ENCODE assay signal across 22 cellular contexts in genomic region chr2:119671011-119671410, GRCh38. TPM values are rescaled to one million over a fixed set of nuclear protein-coding genes. Genes with fewer than 3 reads are reported as not detected.
DNase-seq lines count a peak whose midpoint lies in the region; ATAC-seq, FAIRE-seq and TF ChIP-seq lines count a peak whose summit lies in the region.
"Had no signal": no experiment of that assay in that cellular context is flagged by ENCODE, and none has a peak within 500 bp of the region (broad histone marks: within the 10 kb centered on the region; RNA-seq: fewer than 3 reads in every experiment).

No MANE protein-coding gene starts in this region.

- H3K9me3 ChIP-seq in H1 (ENCODE audit: insufficient read depth in 2 of 2, low read depth in 1 of 2, low read length in 1 of 2) (no peaks in the 10 kb centered on the region), aorta (ENCODE audit: control insufficient read depth, low read length) (no peaks in the 10 kb centered on the region), SJCRH30 (replicated peaks) (peaks cover 2% of the 10 kb centered on the region; the same call in 1 of the 2 replicates)
- H3K9me3 ChIP-seq: BE2C, HAP-1 had no signal

- H3K79me1 ChIP-seq in H1 (ENCODE audit: low read depth, low read length): no peaks in the 10 kb centered on the region

- H3K36me3 Mint-ChIP-seq in osteocyte (ENCODE audit: unreplicated experiment): no peaks in the 10 kb centered on the region
- H3K36me3 Mint-ChIP-seq: CD4-positive, CD25-positive, alpha-beta regulatory T cell; CD8-positive, alpha-beta memory T cell had no signal

- no peak overlapping the region; a peak in 1 of 7 replicates for H3K9ac ChIP-seq in H1 (replicated peaks in 1 of 4; ENCODE audit: extremely low read depth in 1 of 4, low read depth in 3 of 4, low read length in 3 of 4)

- WGBS in H1 (ENCODE audit: extremely low coverage in 1 of 2, insufficient coverage in 1 of 2, insufficient read length in 1 of 2, insufficient replicate concordance in 2 of 2, low coverage in 1 of 2, low lambda C conversion rate in 2 of 2, missing lambda C conversion rate in 1 of 2), 2 experiments: 88% methylated on average over 2 of the region's 2 CpGs; no CpG with 5 or more reads in 1 of the 2 experiments
- WGBS in aorta, 2 donors: 65 to 78% methylated on average over 2 of the region's 2 CpGs

- peak overlapping the region; percentile 49 for H2BK20ac ChIP-seq in H1 (ENCODE audit: low read length)

- peak overlapping the region; percentile 1 for H4K91ac ChIP-seq in H1 (replicated peaks; ENCODE audit: insufficient read length, low read length)

- H3K4me3 ChIP-seq in H1 (ENCODE audit: extremely low read depth in 1 of 4, insufficient read depth in 2 of 4, low read depth in 3 of 4, low read length in 4 of 4) (no peak overlapping the region), aorta (ENCODE audit: low read length in 2 of 2) (no peak overlapping the region), SJCRH30 (no peak overlapping the region)
- H3K4me3 ChIP-seq: GM12878, HAP-1 had no signal

- H3K18ac ChIP-seq in H1 (ENCODE audit: extremely low read depth, low read length): no peak overlapping the region

- no peak overlapping the region for H2AK5ac ChIP-seq in H1 (ENCODE audit: low read depth, low read length)

- no peaks in the 10 kb centered on the region for H3K36me3 ChIP-seq in H1 (ENCODE audit: control insufficient read depth in 2 of 4, insufficient read depth in 4 of 4, low read length in 3 of 4)
- H3K36me3 ChIP-seq in aorta (ENCODE audit: control insufficient read depth in 1 of 2, insufficient read depth in 2 of 2, low read length in 1 of 2): no peaks in the 10 kb centered on the region
- H3K36me3 ChIP-seq in SJCRH30: no peaks in the 10 kb centered on the region
- H3K36me3 ChIP-seq: BE2C, HAP-1 had no signal

- intact Hi-C loops in aorta (cut with DNase I): no loop called here

- H3K9me3 Mint-ChIP-seq in osteocyte (ENCODE audit: unreplicated experiment): no peaks in the 10 kb centered on the region
- H3K9me3 Mint-ChIP-seq: CD4-positive, CD25-positive, alpha-beta regulatory T cell; CD8-positive, alpha-beta memory T cell had no signal

- DNase-seq in H1 (ENCODE audit: low read depth in 1 of 2, low spot score in 2 of 2): no peak
- DNase-seq in fibroblast of peridontal ligament (ENCODE audit: extremely low read depth): peak; percentile 26
- DNase-seq in osteocyte (ENCODE audit: extremely low spot score, unreplicated experiment): peak; percentile 48
- no peak for DNase-seq in aorta
- DNase-seq in NCI-H1417 treated with DMSO at 0.1 percent for 48 hours (lab: John Stamatoyannopoulos, UW): no peak
- no peak for DNase-seq in SJCRH30
- DNase-seq in SHP77 (lab: John Stamatoyannopoulos, UW): no peak
- no peak for DNase-seq in NCI-H2196 treated with DMSO at 0.1 percent for 48 hours (lab: John Stamatoyannopoulos, UW; ENCODE audit: unreplicated experiment)
- DNase-seq: ACHN; BE2C; C1 segment of cervical spinal cord; CD4-positive, CD25-positive, alpha-beta regulatory T cell; CD8-positive, alpha-beta memory T cell; COR-L47; DMS 273 treated with DMSO at 0.1 percent for 48 hours; DMS53; DND-41; EL had no signal

- TF ChIP-seq RAD21 in H1 (IDR thresholded peaks at IDR 0.05 in 1 of 2, conservative IDR thresholded peaks at IDR 0.05 in 1 of 2; ENCODE audit: low read depth in 2 of 2, low read length in 2 of 2): no peak

- H3K4me2 ChIP-seq in H1 (ENCODE audit: insufficient read depth in 1 of 2, low read depth in 2 of 2, low read length in 2 of 2): no peak overlapping the region

- H2BK15ac ChIP-seq in H1 (ENCODE audit: low read length): peak overlapping the region; percentile 1; the same call in 1 of the 2 replicates

- H3K27ac Mint-ChIP-seq in osteocyte (ENCODE audit: unreplicated experiment): no peak overlapping the region
- H3K27ac Mint-ChIP-seq: CD4-positive, CD25-positive, alpha-beta regulatory T cell had no signal

- FAIRE-seq in H1 (lab: Jason Lieb, UNC): no peak
- FAIRE-seq: A204.1, GM12878 had no signal

- ATAC-seq in aorta (ENCODE audit: low FRiP score): peak; percentile 41
- ATAC-seq: GM12878 had no signal

- H3K4me1 ChIP-seq in H1 (replicated peaks in 1 of 4; ENCODE audit: control insufficient read depth in 3 of 4, insufficient read depth in 4 of 4, low read length in 3 of 4): peaks cover 3 to 11% (median 10%) of the 10 kb centered on the region in 4 experiments; a peak in 6 of 7 replicates
- no peaks in the 10 kb centered on the region for H3K4me1 ChIP-seq in aorta (ENCODE audit: control insufficient read depth in 1 of 2, insufficient read depth in 2 of 2, low read length in 2 of 2)
- H3K4me1 ChIP-seq in SJCRH30: no peaks in the 10 kb centered on the region
- H3K4me1 ChIP-seq: BE2C had no signal

- H3K4ac ChIP-seq in H1 (replicated peaks; ENCODE audit: insufficient read length, low read depth, low read length): no peak overlapping the region

- H4K8ac ChIP-seq in H1 (ENCODE audit: extremely low read depth, insufficient read depth, low read length): no peak overlapping the region

- H3K4me1 Mint-ChIP-seq in osteocyte (ENCODE audit: unreplicated experiment): no peaks in the 10 kb centered on the region

- no peak for TF ChIP-seq POLR2A in H1 (IDR thresholded peaks at IDR 0.05; ENCODE audit: control extremely low read depth in 1 of 2, low read depth in 2 of 2, low read length in 2 of 2)

- H2AFZ ChIP-seq in H1 (ENCODE audit: low read length): no peak overlapping the region

- H3K27me3 ChIP-seq in H1 (replicated peaks in 1 of 4; ENCODE audit: control insufficient read depth in 3 of 4, extremely low read depth in 1 of 4, insufficient read depth in 3 of 4, low read length in 3 of 4) (no peaks in the 10 kb centered on the region), aorta (ENCODE audit: control insufficient read depth in 1 of 2, insufficient read depth in 2 of 2, low read length in 1 of 2) (no peaks in the 10 kb centered on the region), SJCRH30 (no peaks in the 10 kb centered on the region)
- H3K27me3 ChIP-seq: BE2C had no signal

- no peak overlapping the region for H4K5ac ChIP-seq in H1 (ENCODE audit: insufficient read length, low read depth, low read length)

- H3K27ac ChIP-seq in H1 (ENCODE audit: low read depth, low read length) (no peak overlapping the region), aorta (ENCODE audit: low read depth in 1 of 2, low read length in 2 of 2) (no peak overlapping the region), SJCRH30 (no peak overlapping the region)
- H3K27ac ChIP-seq: HL-60 had no signal

- no peak overlapping the region for H3K23ac ChIP-seq in H1 (ENCODE audit: insufficient read length)

- peaks cover 39% of the 10 kb centered on the region for H3K27me3 Mint-ChIP-seq in osteocyte (ENCODE audit: unreplicated experiment)

- no peak for TF ChIP-seq EP300 in H1 (IDR thresholded peaks at IDR 0.05; ENCODE audit: borderline replicate concordance in 1 of 2, low read depth in 2 of 2, low read length in 2 of 2)

- peak overlapping the region; percentile 62; the same call in 1 of the 2 replicates for H2BK12ac ChIP-seq in H1 (ENCODE audit: low read depth, low read length)

- no peaks in the 10 kb centered on the region for H3K23me2 ChIP-seq in H1 (ENCODE audit: low read depth, low read length)

- no peak overlapping the region for H3K14ac ChIP-seq in H1 (ENCODE audit: insufficient read length)

- no peak overlapping the region for H2BK120ac ChIP-seq in H1 (replicated peaks; ENCODE audit: low read depth, low read length)

- TF ChIP-seq CTCF in H1 (IDR thresholded peaks at IDR 0.05; ENCODE audit: control extremely low read depth in 1 of 3, insufficient read depth in 1 of 3, low read depth in 1 of 3, low read length in 3 of 3): no peak
- no peak for TF ChIP-seq CTCF in osteocyte (IDR thresholded peaks at IDR 0.05)

- POLR2A ChIA-PET in H1 (lab: Charles Lee; ENCODE audit: partially characterized antibody): interaction anchor here (1.9 kb wide), 1 partner anchor 9 kb away, joined by 5 read pairs; no protein-coding TSS in a partner anchor

- CTCF ChIA-PET in H1 (lab: Charles Lee; ENCODE audit: partially characterized antibody): interaction anchor here (1.4 kb wide), 1 partner anchor 32 kb away, joined by 3 read pairs; no protein-coding TSS in a partner anchor

- no peak overlapping the region for H3K4me3 Mint-ChIP-seq in osteocyte (ENCODE audit: unreplicated experiment)
- H3K4me3 Mint-ChIP-seq: CD4-positive, CD25-positive, alpha-beta regulatory T cell; CD8-positive, alpha-beta memory T cell had no signal

- H3K56ac ChIP-seq in H1 (replicated peaks; ENCODE audit: insufficient read length, low read depth, low read length): no peak overlapping the region

- no peaks in the 10 kb centered on the region for H3K79me2 ChIP-seq in H1 (ENCODE audit: control insufficient read depth in 1 of 2, insufficient read depth in 2 of 2, low read length in 2 of 2)

- no peaks in the 10 kb centered on the region for H4K20me1 ChIP-seq in H1 (replicated peaks in 1 of 2; ENCODE audit: control insufficient read depth in 1 of 2, insufficient read depth in 2 of 2, low read length in 2 of 2)

- H2BK5ac ChIP-seq in H1 (ENCODE audit: low read depth, low read length): no peak overlapping the region

TF ChIP-seq in H1, 55 proteins besides CTCF, POLR2A, EP300 and RAD21:
- TF ChIP-seq SP1 (IDR thresholded peaks at IDR 0.05; ENCODE audit: low read depth, low read length) (no peak), JUN (IDR thresholded peaks at IDR 0.05; ENCODE audit: low read depth, low read length) (no peak), ZNF274 (IDR thresholded peaks at IDR 0.05; ENCODE audit: borderline replicate concordance, extremely low read depth, low read length) (no peak), E2F6 (IDR thresholded peaks at IDR 0.05) (no peak), CREB1 (IDR thresholded peaks at IDR 0.05) (no peak), SIX5 (IDR thresholded peaks at IDR 0.05; ENCODE audit: low read depth, low read length) (no peak)

RNA-seq across cellular contexts. Expression of gene TMEM177, which starts 8.0 kb away (rescaled TPM):
- total RNA-seq in H1 (2021; fragmentation: NEBNext Ultra II Directional; extraction: Animal tissue kit (Norgen Biotek cat#: 25700)): 43.4 and 47.0 TPM in 2 replicates
- polyA plus RNA-seq in H1 (2011; rRNA removed) (84.9 and 86.7 TPM in 2 replicates), aorta (1 to 10 TPM; 3.2 to 8.1 TPM)
- polyA plus RNA-seq in H1 (2011; cell fraction: cytosol; rRNA removed): 67.7 TPM
- 54.9 TPM for polyA plus RNA-seq in H1 (2011; cell fraction: nucleus; rRNA removed)
- polyA plus RNA-seq in H1 (2012, experiment 1 of 2): 23.4 to 46.6 TPM (median 44.7 TPM) in 4 replicates
- 51.9 TPM for polyA plus RNA-seq in H1 (2012, experiment 2 of 2)
- 29.3 TPM for polyA plus RNA-seq in H1 (2013, experiment 1 of 2)
- polyA plus RNA-seq in H1 (2013, experiment 2 of 2): 28.9 TPM
- polyA minus RNA-seq in H1 (2011; rRNA and poly(A)+ RNA removed): 32.5 and 34.3 TPM in 2 replicates
- 16.4 TPM for polyA minus RNA-seq in H1 (2011; cell fraction: cytosol; rRNA and poly(A)+ RNA removed)
- polyA minus RNA-seq in H1 (2011; cell fraction: nucleus; rRNA and poly(A)+ RNA removed): 35.0 TPM
- total RNA-seq in osteocyte (7.4 and 7.6 TPM in 2 replicates), aorta (1 to 10 TPM; 5.8 to 6.0 TPM)
- 32.6 and 34.6 TPM in 2 replicates for total RNA-seq in SJCRH30 (2014; rRNA removed; shearing (Covaris generic))

Comparison
In these comparisons a context has a peak if more than half of its experiments do, and no peak if none do; other contexts are left out.
1. DNase-seq: peak in fibroblast of peridontal ligament (single experiment) and osteocyte (single experiment); none in H1 (0 of 2), aorta (0 of 2), NCI-H1417 treated with DMSO at 0.1 percent for 48 hours (single experiment), SJCRH30 (0 of 2), SHP77 (0 of 2) and NCI-H2196 treated with DMSO at 0.1 percent for 48 hours (single experiment).